8 cellular contexts compared by ENCODE assay signal in genomic region chr17:3914319-3914685, GRCh38. TPM values are rescaled to one million over a fixed set of nuclear protein-coding genes. Genes with fewer than 3 reads are reported as not detected.
DNase-seq lines count a peak whose midpoint lies in the region; ATAC-seq and TF ChIP-seq lines count a peak whose summit lies in the region.

No MANE protein-coding gene starts in this region.

- H3K27me3 Mint-ChIP-seq in T-cell (no peaks in the 10 kb centered on the region), osteocyte (ENCODE audit: unreplicated experiment) (peaks cover 9% of the 10 kb centered on the region)

- H3K27ac ChIP-seq in rectal smooth muscle tissue (ENCODE audit: low read depth, low read length), result peak overlapping the region; percentile 56

- H3K27ac Mint-ChIP-seq in T-cell (peak overlapping the region; percentile 4 to 76), osteocyte (ENCODE audit: unreplicated experiment) (no peak overlapping the region)

- peak overlapping the region; percentile 8 for H3K9ac ChIP-seq in rectal smooth muscle tissue (ENCODE audit: low read length)

- peaks cover 4% of the 10 kb centered on the region for H3K4me1 ChIP-seq in rectal smooth muscle tissue (ENCODE audit: control insufficient read depth, insufficient read depth, low read length)

- ATAC-seq in GM18873 (IDR thresholded peaks at IDR 0.05; ENCODE audit: low FRiP score, unreplicated experiment) (peak; percentile 39), HG02884 (IDR thresholded peaks at IDR 0.05; ENCODE audit: unreplicated experiment) (peak; percentile 39), T-cell (replicated peaks in 1 of 4) (no peak)

- H3K4me3 ChIP-seq in rectal smooth muscle tissue (ENCODE audit: low read length), result peak overlapping the region; percentile 22

- peaks cover 38 to 61% (median 50%) of the 10 kb centered on the region in 3 donors for H3K4me1 Mint-ChIP-seq in T-cell
- H3K4me1 Mint-ChIP-seq in osteocyte (ENCODE audit: unreplicated experiment), result no peaks in the 10 kb centered on the region

- POLR2A ChIA-PET in T-cell (lab: Charles Lee), result no interaction called here

- H3K9me3 Mint-ChIP-seq in T-cell, result no peaks in the 10 kb centered on the region
- H3K9me3 Mint-ChIP-seq in osteocyte (ENCODE audit: unreplicated experiment), result no peaks in the 10 kb centered on the region

- no peak for TF ChIP-seq CTCF in osteocyte (IDR thresholded peaks at IDR 0.05)

- CTCF ChIA-PET in T-cell (lab: Charles Lee), result interaction anchor here (0.6 to 1.9 kb wide), 15 partner anchors 9 to 175 kb away, joined by 3 to 12 read pairs (median 3); partner anchors contain the start of gene NCBP3 (in 1 of the 2)

- H3K27me3 ChIP-seq in rectal smooth muscle tissue (ENCODE audit: control insufficient read depth, insufficient read depth, low read length), result no peaks in the 10 kb centered on the region

- H3K4me3 Mint-ChIP-seq in T-cell (peak overlapping the region in 2 of 3 donors; percentile 12 to 53), osteocyte (ENCODE audit: unreplicated experiment) (no peak overlapping the region)

- DNase-seq in T-cell (peak in 3 of 34 experiments; percentile 12 to 44 (median 14)), NCI-H1694 (lab: John Stamatoyannopoulos, UW) (no peak), NCI-H1105 (lab: John Stamatoyannopoulos, UW) (no peak), osteocyte (ENCODE audit: extremely low spot score, unreplicated experiment) (no peak)
- DNase-seq in activated CD4-positive, alpha-beta T cell treated with anti-CD3 and anti-CD28 coated beads for 1 hour, result no peak

- no peaks in the 10 kb centered on the region for H3K36me3 ChIP-seq in rectal smooth muscle tissue (ENCODE audit: control insufficient read depth, insufficient read depth, low read length)

- H3K36me3 Mint-ChIP-seq in T-cell (no peaks in the 10 kb centered on the region), osteocyte (ENCODE audit: unreplicated experiment) (no peaks in the 10 kb centered on the region)

RNA-seq across cellular contexts. Expression of gene P2RX1, which starts 2.0 kb away (rescaled TPM):
- 1 to 10 TPM in 3 of 5 donors, under 1 TPM in 2; 0.95 to 3.3 (median 1.2) TPM for total RNA-seq in T-cell
- not detected in 2 replicates for total RNA-seq in osteocyte

RNA-seq across cellular contexts. Expression of gene CAMKK1, which starts 21.4 kb away (rescaled TPM):
- 10 to 100 TPM in 1 of 5 donors, 1 to 10 TPM in 4; 5.3 to 11.0 (median 6.0) TPM for total RNA-seq in T-cell
- total RNA-seq in osteocyte, result 1.3 and 1.8 TPM in 2 replicates

RNA-seq across cellular contexts. Expression of gene ATP2A3, which starts 49.9 kb away (rescaled TPM):
- total RNA-seq in T-cell (100 to 1,000 TPM; 228 to 303 (median 248) TPM), osteocyte (not detected in 2 replicates)

Comparison
In these comparisons a context has a peak if more than half of its experiments do, and no peak if none do; other contexts are left out.
1. ATAC-seq: peak in GM18873 (single experiment) and HG02884 (single experiment); none in T-cell (0 of 4).
2. RNA of gene ATP2A3, which starts 49.9 kb away (total RNA-seq): 228 to 303 TPM in T-cell; not detected in osteocyte; every median in the first group is over 100 times any median in the second.